ENCODE assay signal across 17 cellular contexts in the genomic region with DNA sequence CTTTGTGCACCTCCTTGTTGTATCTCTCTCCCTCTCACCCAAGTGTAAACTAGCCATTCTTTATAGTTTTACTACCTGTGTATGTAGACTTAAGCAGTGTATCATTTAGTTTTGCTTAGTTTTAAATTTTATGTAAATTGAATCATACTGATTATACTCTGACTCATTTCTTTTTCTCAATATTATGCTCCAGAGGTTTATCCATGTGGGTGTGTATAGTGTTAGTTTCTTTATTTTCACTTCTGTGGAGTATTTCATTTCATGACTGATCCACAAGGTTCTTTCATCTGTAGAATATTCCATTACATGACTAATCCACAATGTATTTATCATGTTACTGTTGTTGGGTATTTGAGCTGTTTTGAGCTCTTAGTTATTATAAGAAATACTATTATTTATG.
"Had no signal": no experiment of that assay in that cellular context is flagged by ENCODE, and none has a peak within 500 bp of the region (broad histone marks: within the 10 kb centered on the region; RNA-seq: fewer than 3 reads in every experiment).

No MANE protein-coding gene starts in this region.

- H3K27me3 ChIP-seq: dorsolateral prefrontal cortex, gastrocnemius medialis, heart right ventricle, left lung, tibial artery, uterus had no signal

- H3K4me3 ChIP-seq: dorsolateral prefrontal cortex, gastrocnemius medialis, heart right ventricle, left lung, tibial artery, uterus had no signal

- FAIRE-seq: endometrium, islet of Langerhans had no signal

- H3K9me3 ChIP-seq: gastrocnemius medialis, heart right ventricle, tibial artery, uterus had no signal

- H3K27ac ChIP-seq: dorsolateral prefrontal cortex, gastrocnemius medialis, heart right ventricle, left lung, tibial artery, uterus had no signal

- ATAC-seq: gastrocnemius medialis, heart right ventricle, left lung had no signal

- H3K4me1 ChIP-seq: gastrocnemius medialis, tibial artery, uterus had no signal

- H3K9me3 Mint-ChIP-seq: activated T-helper 2 cell treated with anti-CD3 and anti-CD28 coated beads, Interferon-gamma antibody, Interleukin-2, Interleukin-4, amounts not matched to agents 10 μg/mL and 5 μg/mL and 100 μg/mL, durations not matched to agents 14 hours and 24 hours and 36 hours had no signal

- H3K4me3 Mint-ChIP-seq: activated CD4-positive, alpha-beta memory T cell treated with anti-CD3 and anti-CD28 coated beads, Interleukin-2, amount 10 ng/mL, durations not matched to agents 7 days and 5 days; nephron progenitor cell had no signal

- DNase-seq: activated CD4-positive, alpha-beta memory T cell treated with anti-CD3 and anti-CD28 coated beads, Interleukin-2, amount 10 ng/mL, durations not matched to agents 7 days and 5 days; activated CD4-positive, alpha-beta T cell treated with anti-CD3 and anti-CD28 coated beads for 1 hour; activated naive CD4-positive, alpha-beta T cell treated with anti-CD3 and anti-CD28 coated beads, Interleukin-2, amount 50 U/mL, for 16 hours; amygdala; dorsolateral prefrontal cortex; gastrocnemius medialis; heart right ventricle; left lung; mesendoderm; nephron progenitor cell; stimulated activated CD4-positive, alpha-beta T cell treated with anti-CD3 and anti-CD28 coated beads, Interleukin-4, amount 100 ng/mL, for 24 hours; T-helper 9 cell; tibial artery; uterus had no signal

- H3K27me3 Mint-ChIP-seq: activated CD4-positive, alpha-beta memory T cell treated with anti-CD3 and anti-CD28 coated beads, Interleukin-2, amount 10 ng/mL, durations not matched to agents 7 days and 5 days had no signal

- H3K4me1 Mint-ChIP-seq: activated CD4-positive, alpha-beta memory T cell treated with anti-CD3 and anti-CD28 coated beads, Interleukin-2, amount 10 ng/mL, durations not matched to agents 7 days and 5 days; nephron progenitor cell had no signal

- H3K27ac Mint-ChIP-seq: activated CD4-positive, alpha-beta memory T cell treated with anti-CD3 and anti-CD28 coated beads, Interleukin-2, amount 10 ng/mL, durations not matched to agents 7 days and 5 days; activated T-helper 2 cell treated with anti-CD3 and anti-CD28 coated beads, Interferon-gamma antibody, Interleukin-2, Interleukin-4, amounts not matched to agents 10 μg/mL and 5 μg/mL and 100 μg/mL, durations not matched to agents 14 hours and 24 hours and 36 hours; nephron progenitor cell had no signal

- H3K36me3 ChIP-seq: gastrocnemius medialis, heart right ventricle, left lung, tibial artery, uterus had no signal
